ENCODE assay signal across 22 cellular contexts in genomic region chr3:197365621-197366020, GRCh38.
A peak's percentile ranks its signal among the peaks of the same experiment; 100 is the strongest.
DNase-seq lines count a peak whose midpoint lies in the region; ATAC-seq, FAIRE-seq and TF ChIP-seq lines count a peak whose summit lies in the region.
"Had no signal": no experiment of that assay in that cellular context is flagged by ENCODE, and none has a peak within 500 bp of the region (broad histone marks: within the 10 kb centered on the region; RNA-seq: fewer than 3 reads in every experiment).

No MANE protein-coding gene starts in this region.

- POLR2A ChIA-PET in SK-N-SH (lab: Yijun Ruan, JAX) = interaction anchor here (0.7 kb wide), 1 partner anchor 11 kb away, joined by 3 read pairs; no protein-coding TSS in a partner anchor
- POLR2A ChIA-PET in activated CD4-positive, alpha-beta T cell treated with anti-CD3 and anti-CD28 coated beads for 36 hours (lab: Charles Lee) = no interaction called here

- no peak for TF ChIP-seq RAD21 in SK-N-SH (IDR thresholded peaks at IDR 0.05; ENCODE audit: low read length)

- H3K36me3 ChIP-seq in SK-N-SH (replicated peaks in 1 of 2; ENCODE audit: control insufficient read depth in 1 of 2, insufficient read depth in 2 of 2, low read length in 1 of 2) = no peaks in the 10 kb centered on the region
- H3K36me3 ChIP-seq in astrocyte (ENCODE audit: insufficient read depth, low read length) = no peaks in the 10 kb centered on the region
- H3K36me3 ChIP-seq: SJSA1 had no signal

- CTCF ChIA-PET in SK-N-SH (lab: Yijun Ruan, JAX) = interaction anchor here (1.2 to 1.3 kb wide), 2 partner anchors 110 to 136 kb away, joined by 3 read pairs; no protein-coding TSS in a partner anchor
- CTCF ChIA-PET in activated CD4-positive, alpha-beta T cell treated with anti-CD3 and anti-CD28 coated beads for 36 hours (lab: Charles Lee) = no interaction called here

- DNase-seq in SK-N-SH (no peak), astrocyte (ENCODE audit: low read depth) (no peak), iPS-NIHi11 (ENCODE audit: low spot score) (peak; percentile 14), NCI-H1694 treated with DMSO at 0.1 percent for 48 hours (lab: John Stamatoyannopoulos, UW) (no peak), CD1c-positive myeloid dendritic cell (ENCODE audit: extremely low spot score) (no peak), NCI-H345 (lab: John Stamatoyannopoulos, UW) (no peak)
- DNase-seq in activated CD4-positive, alpha-beta T cell treated with anti-CD3 and anti-CD28 coated beads for 36 hours = no peak
- DNase-seq: ACHN; CD8-positive, alpha-beta memory T cell; H9; HFFc6; NCI-H1092 treated with DMSO at 0.1 percent for 48 hours; NCI-H2081; NCI-H2171; NCI-H446; NCI-H526 had no signal

- H3K27ac ChIP-seq in SK-N-SH (ENCODE audit: low read depth in 2 of 2, low read length in 1 of 2) (no peak overlapping the region), astrocyte (ENCODE audit: low read depth, low read length) (no peak overlapping the region)
- H3K27ac ChIP-seq: 22Rv1, KMS-11, SJSA1 had no signal

- no peaks in the 10 kb centered on the region for H3F3A ChIP-seq in SK-N-SH (replicated peaks; ENCODE audit: insufficient read depth)

- no peaks in the 10 kb centered on the region for H3K9me3 ChIP-seq in SK-N-SH
- H3K9me3 ChIP-seq in astrocyte (ENCODE audit: insufficient read depth, low read depth, low read length) = peaks cover 2% of the 10 kb centered on the region
- H3K9me3 ChIP-seq: SJSA1 had no signal

- peaks cover 8 to 24% of the 10 kb centered on the region in 2 experiments; a peak in 3 of 4 replicates for H3K4me1 ChIP-seq in SK-N-SH (ENCODE audit: control insufficient read depth in 1 of 2, insufficient read depth in 2 of 2, low read depth in 1 of 2, low read length in 1 of 2)
- peaks cover 38% of the 10 kb centered on the region for H3K4me1 ChIP-seq in astrocyte (ENCODE audit: insufficient read depth, low read length)

- no peak for FAIRE-seq in astrocyte (lab: Jason Lieb, UNC)
- FAIRE-seq: D721Med had no signal

- H3K79me2 ChIP-seq in SK-N-SH (ENCODE audit: insufficient read depth) (no peaks in the 10 kb centered on the region), astrocyte (ENCODE audit: insufficient read depth, low read length) (no peaks in the 10 kb centered on the region)

- H3K27me3 Mint-ChIP-seq in astrocyte (ENCODE audit: low read depth, unreplicated experiment) = no peaks in the 10 kb centered on the region
- peaks cover 9% of the 10 kb centered on the region for H3K27me3 Mint-ChIP-seq in activated CD4-positive, alpha-beta T cell treated with anti-CD3 and anti-CD28 coated beads for 36 hours

- no peaks in the 10 kb centered on the region for H3K36me3 Mint-ChIP-seq in astrocyte (ENCODE audit: low read depth, unreplicated experiment)
- H3K36me3 Mint-ChIP-seq in activated CD4-positive, alpha-beta T cell treated with anti-CD3 and anti-CD28 coated beads for 36 hours (ENCODE audit: low read depth) = no peaks in the 10 kb centered on the region

- peaks cover 5% of the 10 kb centered on the region for H3K9me3 Mint-ChIP-seq in astrocyte (ENCODE audit: unreplicated experiment)
- H3K9me3 Mint-ChIP-seq in activated CD4-positive, alpha-beta T cell treated with anti-CD3 and anti-CD28 coated beads for 36 hours (ENCODE audit: low read depth) = peaks cover 3% of the 10 kb centered on the region

- TF ChIP-seq EP300 in SK-N-SH (IDR thresholded peaks at IDR 0.05; ENCODE audit: borderline replicate concordance in 1 of 2, low read depth in 1 of 2, low read length in 1 of 2) = no peak

- ATAC-seq in SK-N-SH treated with all-trans-retinoic acid at 6 μM for 48 hours = no peak
- no peak for ATAC-seq in activated CD4-positive, alpha-beta T cell treated with anti-CD3 and anti-CD28 coated beads for 36 hours
- ATAC-seq: Right ventricle myocardium inferior had no signal

- H3K4me3 Mint-ChIP-seq in astrocyte (ENCODE audit: unreplicated experiment) = no peak overlapping the region
- no peak overlapping the region for H3K4me3 Mint-ChIP-seq in activated CD4-positive, alpha-beta T cell treated with anti-CD3 and anti-CD28 coated beads for 36 hours
- H3K4me3 Mint-ChIP-seq: CD8-positive, alpha-beta memory T cell; H9; HFFc6 had no signal

- H3K27ac Mint-ChIP-seq in astrocyte (ENCODE audit: unreplicated experiment) = peak overlapping the region; percentile 2
- no peak overlapping the region for H3K27ac Mint-ChIP-seq in activated CD4-positive, alpha-beta T cell treated with anti-CD3 and anti-CD28 coated beads for 36 hours
- H3K27ac Mint-ChIP-seq: CD8-positive, alpha-beta memory T cell; HFFc6 had no signal

- H3K4me1 Mint-ChIP-seq in astrocyte (ENCODE audit: low read depth, unreplicated experiment) = peaks cover 48% of the 10 kb centered on the region
- H3K4me1 Mint-ChIP-seq in activated CD4-positive, alpha-beta T cell treated with anti-CD3 and anti-CD28 coated beads for 36 hours = no peaks in the 10 kb centered on the region
- H3K4me1 Mint-ChIP-seq: CD8-positive, alpha-beta memory T cell had no signal

- H3K4me3 ChIP-seq in SK-N-SH (ENCODE audit: low read depth in 2 of 2, low read length in 1 of 2) = no peak overlapping the region
- no peak overlapping the region for H3K4me3 ChIP-seq in astrocyte (ENCODE audit: insufficient read depth, low read depth, low read length)
- H3K4me3 ChIP-seq: SJSA1 had no signal

- no peak overlapping the region for H3K9ac ChIP-seq in SK-N-SH
- H3K9ac ChIP-seq in astrocyte (ENCODE audit: low read length) = no peak overlapping the region
- H3K9ac ChIP-seq: KMS-11 had no signal

- H3K4me2 ChIP-seq in SK-N-SH (no peak overlapping the region), astrocyte (ENCODE audit: low read length) (no peak overlapping the region)
- H3K4me2 ChIP-seq: KMS-11 had no signal

- H3K27me3 ChIP-seq in SK-N-SH (ENCODE audit: insufficient read depth) (no peaks in the 10 kb centered on the region), astrocyte (ENCODE audit: insufficient read depth, low read length) (no peaks in the 10 kb centered on the region)
- H3K27me3 ChIP-seq: SJSA1 had no signal

- H2AFZ ChIP-seq in SK-N-SH (ENCODE audit: low read depth) = no peak overlapping the region
- H2AFZ ChIP-seq in astrocyte (ENCODE audit: low read depth, low read length) = no peak overlapping the region

- H4K20me1 ChIP-seq in SK-N-SH (ENCODE audit: insufficient read depth) = no peaks in the 10 kb centered on the region
- no peaks in the 10 kb centered on the region for H4K20me1 ChIP-seq in astrocyte (ENCODE audit: insufficient read depth, low read length)

- WGBS in SK-N-SH (ENCODE audit: low lambda C conversion rate) = 97% methylated on average over 4 of the region's 4 CpGs

- intact Hi-C loops in activated CD4-positive, alpha-beta T cell treated with anti-CD3 and anti-CD28 coated beads for 36 hours (cut with DNase I, micrococcal nuclease) = no loop called here

- TF ChIP-seq CTCF in SK-N-SH (IDR thresholded peaks at IDR 0.05) = no peak
- TF ChIP-seq CTCF in astrocyte (IDR thresholded peaks at IDR 0.05; ENCODE audit: insufficient read depth, low read depth, low read length) = no peak

- H3K9me2 ChIP-seq in SK-N-SH = no peaks in the 10 kb centered on the region

TF ChIP-seq in SK-N-SH treated with all-trans-retinoic acid at 6 μM for 48 hours, 23 proteins besides CTCF, POLR2A, EP300 and RAD21:
- TF ChIP-seq ZFP30 (CRISPR knock-in tag; IDR thresholded peaks at IDR 0.05) (peak; percentile 63), RARB (CRISPR knock-in tag; IDR thresholded peaks at IDR 0.05) (no peak)

TF ChIP-seq in SK-N-SH, 30 proteins besides CTCF, POLR2A, EP300 and RAD21:
- TF ChIP-seq ELF1 (IDR thresholded peaks at IDR 0.05) (no peak), SMC3 (IDR thresholded peaks at IDR 0.05; ENCODE audit: low read depth, low read length) (no peak), MEF2A (IDR thresholded peaks at IDR 0.05; ENCODE audit: borderline replicate concordance, low read depth) (no peak), NRF1 (IDR thresholded peaks at IDR 0.05; ENCODE audit: low read depth, low read length) (no peak), RCOR1 (IDR thresholded peaks at IDR 0.05; ENCODE audit: low read length) (no peak), TEAD4 (IDR thresholded peaks at IDR 0.05; ENCODE audit: borderline replicate concordance, insufficient read depth) (no peak), GATA2 (CRISPR knock-in tag; IDR thresholded peaks at IDR 0.05) (no peak), FOXM1 (IDR thresholded peaks at IDR 0.05; ENCODE audit: low read depth) (no peak), MXI1 (IDR thresholded peaks at IDR 0.05; ENCODE audit: low read depth, low read length) (no peak), RXRA (IDR thresholded peaks at IDR 0.05; ENCODE audit: borderline replicate concordance, low read depth) (no peak), CHD2 (IDR thresholded peaks at IDR 0.05; ENCODE audit: low read length, partially characterized antibody) (no peak), POLR2AphosphoS5 (IDR thresholded peaks at IDR 0.05; ENCODE audit: low read depth, low read length) (no peak), TAF1 (IDR thresholded peaks at IDR 0.05; ENCODE audit: borderline replicate concordance, low read depth, low read length) (no peak), SIN3A (IDR thresholded peaks at IDR 0.05; ENCODE audit: borderline replicate concordance, low read depth, low read length) (no peak)
- TF ChIP-seq, protein P1, sequence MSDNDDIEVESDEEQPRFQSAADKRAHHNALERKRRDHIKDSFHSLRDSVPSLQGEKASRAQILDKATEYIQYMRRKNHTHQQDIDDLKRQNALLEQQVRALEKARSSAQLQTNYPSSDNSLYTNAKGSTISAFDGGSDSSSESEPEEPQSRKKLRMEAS (IDR thresholded peaks at IDR 0.05; ENCODE audit: low read depth) = no peak
- TF ChIP-seq, protein P2, sequence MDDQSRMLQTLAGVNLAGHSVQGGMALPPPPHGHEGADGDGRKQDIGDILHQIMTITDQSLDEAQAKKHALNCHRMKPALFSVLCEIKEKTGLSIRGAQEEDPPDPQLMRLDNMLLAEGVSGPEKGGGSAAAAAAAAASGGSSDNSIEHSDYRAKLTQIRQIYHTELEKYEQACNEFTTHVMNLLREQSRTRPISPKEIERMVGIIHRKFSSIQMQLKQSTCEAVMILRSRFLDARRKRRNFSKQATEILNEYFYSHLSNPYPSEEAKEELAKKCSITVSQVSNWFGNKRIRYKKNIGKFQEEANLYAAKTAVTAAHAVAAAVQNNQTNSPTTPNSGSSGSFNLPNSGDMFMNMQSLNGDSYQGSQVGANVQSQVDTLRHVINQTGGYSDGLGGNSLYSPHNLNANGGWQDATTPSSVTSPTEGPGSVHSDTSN (IDR thresholded peaks at IDR 0.05) = no peak
- TF ChIP-seq, protein P3, sequence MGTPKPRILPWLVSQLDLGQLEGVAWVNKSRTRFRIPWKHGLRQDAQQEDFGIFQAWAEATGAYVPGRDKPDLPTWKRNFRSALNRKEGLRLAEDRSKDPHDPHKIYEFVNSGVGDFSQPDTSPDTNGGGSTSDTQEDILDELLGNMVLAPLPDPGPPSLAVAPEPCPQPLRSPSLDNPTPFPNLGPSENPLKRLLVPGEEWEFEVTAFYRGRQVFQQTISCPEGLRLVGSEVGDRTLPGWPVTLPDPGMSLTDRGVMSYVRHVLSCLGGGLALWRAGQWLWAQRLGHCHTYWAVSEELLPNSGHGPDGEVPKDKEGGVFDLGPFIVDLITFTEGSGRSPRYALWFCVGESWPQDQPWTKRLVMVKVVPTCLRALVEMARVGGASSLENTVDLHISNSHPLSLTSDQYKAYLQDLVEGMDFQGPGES (IDR thresholded peaks at IDR 0.05; ENCODE audit: low read depth, low read length) = no peak
